In genomic region chrX:47297874-47298273, GRCh38 we compare ENCODE assay signal across 25 cellular contexts.
DNase-seq lines count a peak whose midpoint lies in the region; ATAC-seq, FAIRE-seq and TF ChIP-seq lines count a peak whose summit lies in the region.
"Had no signal": no experiment of that assay in that cellular context is flagged by ENCODE, and none has a peak within 500 bp of the region (broad histone marks: within the 10 kb centered on the region; RNA-seq: fewer than 3 reads in every experiment).

No MANE protein-coding gene starts in this region.

- in situ Hi-C loops in Caki2 (cut with HindIII; ENCODE audit: low pct_unique_long_range_greater_than_20kb, low sequenced_read_pairs): no loop called here

- dilution Hi-C loops in keratinocyte (cut with MboI; ENCODE audit: extremely low pct_ligation_motif_present, low sequenced_read_pairs): no loop called here

- no peaks in the 10 kb centered on the region for H3K9me1 ChIP-seq in keratinocyte (ENCODE audit: control insufficient read depth, extremely low read depth, insufficient read depth, low read length)

- TF ChIP-seq EP300 in sigmoid colon (IDR thresholded peaks at IDR 0.05): no peak

- TF ChIP-seq CTCF in body of pancreas (IDR thresholded peaks at IDR 0.05) (no peak), keratinocyte (optimal IDR thresholded peaks at IDR 0.05 in 1 of 3, IDR thresholded peaks at IDR 0.05 in 1 of 3, conservative IDR thresholded peaks at IDR 0.05 in 1 of 3; ENCODE audit: extremely low read depth in 1 of 3, insufficient read depth in 2 of 3, low read length in 3 of 3) (no peak), prostate gland (IDR thresholded peaks at IDR 0.05) (no peak), sigmoid colon (IDR thresholded peaks at IDR 0.05) (no peak)

- no peaks in the 10 kb centered on the region for H3K79me2 ChIP-seq in keratinocyte (ENCODE audit: control insufficient read depth, insufficient read depth, low read length)

- no peaks in the 10 kb centered on the region for H4K20me1 ChIP-seq in keratinocyte (ENCODE audit: control insufficient read depth, extremely low read depth, insufficient read depth, low read length)

- H3K9me3 ChIP-seq in body of pancreas (no peaks in the 10 kb centered on the region), keratinocyte (ENCODE audit: control insufficient read depth, low read depth, low read length) (peaks cover 2% of the 10 kb centered on the region), prostate gland (no peaks in the 10 kb centered on the region), sigmoid colon (no peaks in the 10 kb centered on the region)
- H3K9me3 ChIP-seq: pancreas had no signal

- H3K4me3 ChIP-seq in body of pancreas (no peak overlapping the region), keratinocyte (ENCODE audit: control insufficient read depth in 2 of 3, extremely low read depth in 1 of 3, insufficient read depth in 2 of 3, low read depth in 1 of 3, low read length in 3 of 3) (no peak overlapping the region), prostate gland (no peak overlapping the region), sigmoid colon (no peak overlapping the region)
- H3K4me3 ChIP-seq: cardiac muscle cell, pancreas had no signal

- DNase-seq in Caki2 (ENCODE audit: low read depth) (peak; percentile 45), body of pancreas (peak in 3 of 4 donors; percentile 9 to 39 (median 21)), keratinocyte (ENCODE audit: low read depth, low spot score) (no peak), prostate gland (ENCODE audit: low spot score) (peak; percentile 39), NCI-H2029 treated with DMSO at 0.1 percent for 48 hours (lab: John Stamatoyannopoulos, UW) (no peak), iPS-NIHi11 (ENCODE audit: low spot score) (no peak), sigmoid colon (no peak)
- DNase-seq: activated CD4-positive, alpha-beta T cell treated with anti-CD3 and anti-CD28 coated beads, Interleukin-2, amount 50 U/mL, for 1 hour; activated CD8-positive, alpha-beta memory T cell treated with anti-CD3 and anti-CD28 coated beads, Interleukin-2, amount 10 ng/mL, durations not matched to agents 7 days and 5 days; activated naive CD4-positive, alpha-beta T cell treated with anti-CD3 and anti-CD28 coated beads, Interleukin-2, amount 50 U/mL, for 16 hours; DMS79 treated with DMSO at 0.1 percent for 48 hours; endodermal cell; head of caudate nucleus; NCI-H1092; NCI-H187 treated with DMSO at 0.1 percent for 48 hours; NCI-H226; nephron progenitor cell; pancreas; Right ventricle myocardium superior; stimulated activated CD4-positive, alpha-beta T cell treated with anti-CD3 and anti-CD28 coated beads, Interleukin-15, amount 100 ng/mL, for 24 hours; stimulated activated naive CD8-positive, alpha-beta T cell treated with anti-CD3 and anti-CD28 coated beads, Interleukin-15, Interleukin-2, amounts not matched to agents 100 U/mL and 50 U/mL, for 24 hours had no signal

- ATAC-seq in body of pancreas (peak; percentile 21), HG03354 (IDR thresholded peaks at IDR 0.05; ENCODE audit: poor library complexity, severe bottlenecking, unreplicated experiment) (no peak)
- ATAC-seq: activated CD8-positive, alpha-beta memory T cell treated with anti-CD3 and anti-CD28 coated beads, Interleukin-2, amount 10 ng/mL, durations not matched to agents 7 days and 5 days; sciatic nerve; stimulated activated naive CD8-positive, alpha-beta T cell treated with anti-CD3 and anti-CD28 coated beads, Interleukin-15, Interleukin-2, amounts not matched to agents 100 U/mL and 50 U/mL, for 24 hours; WTC11 had no signal

- no peak overlapping the region for H2AFZ ChIP-seq in keratinocyte (ENCODE audit: control insufficient read depth, low read length)

- WGBS in body of pancreas, 2 donors: 49 to 64% methylated on average over 5 of the region's 5 CpGs
- 46% methylated on average over 5 of the region's 5 CpGs for WGBS in prostate gland
- 60 to 74% methylated on average over 5 of the region's 5 CpGs for WGBS in sigmoid colon, 2 donors

- no peaks in the 10 kb centered on the region for H3K27me3 ChIP-seq in body of pancreas
- peaks cover 5% of the 10 kb centered on the region for H3K27me3 ChIP-seq in keratinocyte (ENCODE audit: control insufficient read depth, extremely low read depth, insufficient read depth, low read length)
- no peaks in the 10 kb centered on the region for H3K27me3 ChIP-seq in prostate gland (replicated peaks; ENCODE audit: insufficient read depth)
- H3K27me3 ChIP-seq in sigmoid colon: no peaks in the 10 kb centered on the region
- H3K27me3 ChIP-seq: cardiac muscle cell had no signal

- intact Hi-C loops in body of pancreas (cut with DNase I) (no loop called here), prostate gland (cut with DNase I) (no loop called here), sigmoid colon (cut with DNase I) (no loop called here)

- H3K27ac ChIP-seq in body of pancreas (no peak overlapping the region), keratinocyte (ENCODE audit: control insufficient read depth, insufficient read depth, low read length) (no peak overlapping the region), prostate gland (no peak overlapping the region), sigmoid colon (no peak overlapping the region)
- H3K27ac ChIP-seq: cardiac muscle cell had no signal

- no peaks in the 10 kb centered on the region for H3K36me3 ChIP-seq in body of pancreas (replicated peaks in 1 of 2; ENCODE audit: insufficient read depth in 1 of 2, low read depth in 2 of 2)
- H3K36me3 ChIP-seq in keratinocyte (ENCODE audit: control insufficient read depth in 2 of 2, extremely low read depth in 1 of 2, insufficient read depth in 2 of 2, low read length in 2 of 2): no peaks in the 10 kb centered on the region
- no peaks in the 10 kb centered on the region for H3K36me3 ChIP-seq in prostate gland
- no peaks in the 10 kb centered on the region for H3K36me3 ChIP-seq in sigmoid colon
- H3K36me3 ChIP-seq: cardiac muscle cell, pancreas had no signal

- H3K4me1 ChIP-seq in body of pancreas: no peaks in the 10 kb centered on the region
- H3K4me1 ChIP-seq in keratinocyte (ENCODE audit: control insufficient read depth, extremely low read depth, insufficient read depth, low read length): no peaks in the 10 kb centered on the region
- no peaks in the 10 kb centered on the region for H3K4me1 ChIP-seq in prostate gland (replicated peaks)
- H3K4me1 ChIP-seq in sigmoid colon: no peaks in the 10 kb centered on the region
- H3K4me1 ChIP-seq: pancreas had no signal

- peak overlapping the region; percentile 16 for H3K4me2 ChIP-seq in keratinocyte (ENCODE audit: control insufficient read depth, extremely low read depth, insufficient read depth, low read depth, low read length)

- no peak for FAIRE-seq in keratinocyte (lab: Jason Lieb, UNC)
- FAIRE-seq: pancreas had no signal

- TF ChIP-seq POLR2A in body of pancreas (IDR thresholded peaks at IDR 0.05) (no peak), prostate gland (IDR thresholded peaks at IDR 0.05) (peak; percentile 48), sigmoid colon (IDR thresholded peaks at IDR 0.05) (no peak)

- H3K9ac ChIP-seq in keratinocyte (ENCODE audit: control insufficient read depth, extremely low read depth, insufficient read depth, low read length): no peak overlapping the region

Comparison
In these comparisons a context has a peak if more than half of its experiments do, and no peak if none do; other contexts are left out.
1. DNase-seq: peak in Caki2 (single experiment), body of pancreas (3 of 4) and prostate gland (single experiment); none in keratinocyte (single experiment), NCI-H2029 treated with DMSO at 0.1 percent for 48 hours (single experiment), iPS-NIHi11 (single experiment) and sigmoid colon (single experiment).